14 cellular contexts compared by ENCODE assay signal in the genomic region with DNA sequence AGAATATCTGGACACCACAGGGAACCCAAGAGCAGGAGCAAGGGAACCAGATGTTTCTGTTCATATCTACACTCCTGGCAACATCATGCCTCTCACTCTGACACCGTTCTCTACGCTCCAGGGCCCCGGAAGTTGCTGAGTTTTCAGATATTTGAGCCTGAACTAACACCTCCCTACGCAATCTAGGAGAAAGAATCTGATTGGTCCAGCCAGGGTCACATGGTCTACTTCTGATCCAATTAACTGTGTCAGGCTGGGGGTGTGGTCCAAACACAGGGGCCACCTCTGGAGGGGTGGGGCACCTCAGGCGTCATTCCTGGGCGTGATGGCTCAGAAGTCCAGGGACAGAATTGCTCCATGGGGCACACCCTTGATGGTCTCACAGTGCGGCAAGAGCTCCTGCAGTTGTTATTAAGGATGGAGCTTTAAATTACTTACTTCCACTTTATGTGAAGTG.
DNase-seq lines count a peak whose midpoint lies in the region; ATAC-seq and TF ChIP-seq lines count a peak whose summit lies in the region.
"Had no signal": no experiment of that assay in that cellular context is flagged by ENCODE, and none has a peak within 500 bp of the region (broad histone marks: within the 10 kb centered on the region; RNA-seq: fewer than 3 reads in every experiment).

No MANE protein-coding gene starts in this region.

- H3K9ac ChIP-seq in endodermal cell (ENCODE audit: extremely low read depth, low read length, poor library complexity, severe bottlenecking): no peak overlapping the region

- DNase-seq in DMS153 treated with DMSO at 0.1 percent for 48 hours (lab: John Stamatoyannopoulos, UW; ENCODE audit: unreplicated experiment): peak; percentile 12
- DNase-seq in HEK293T (ENCODE audit: extremely low spot score): peak; percentile 39
- peak; percentile 40 for DNase-seq in NCI-H69 (lab: John Stamatoyannopoulos, UW)
- peak; percentile 81 for DNase-seq in endodermal cell
- DNase-seq in AG20443 (ENCODE audit: low spot score): no peak
- DNase-seq in DMS 273 (lab: John Stamatoyannopoulos, UW; ENCODE audit: unreplicated experiment): no peak
- no peak for DNase-seq in GM10248 (ENCODE audit: extremely low spot score)
- DNase-seq: activated CD4-positive, alpha-beta T cell treated with anti-CD3 and anti-CD28 coated beads, Interleukin-2, amount 50 U/mL, for 1 hour; body of pancreas; islet precursor cell; ovary; T-helper 1 cell had no signal

- TF ChIP-seq CTCF in endodermal cell (conservative IDR thresholded peaks at IDR 0.05) (no peak), GM10248 (IDR thresholded peaks at IDR 0.05; ENCODE audit: control extremely low read depth, extremely low read depth, low read depth, missing control alignments) (no peak)

- H3K27me3 Mint-ChIP-seq in endodermal cell (ENCODE audit: insufficient read depth): peaks cover 49% of the 10 kb centered on the region

- H3K4me3 Mint-ChIP-seq in endodermal cell: no peak overlapping the region

- no peaks in the 10 kb centered on the region for H3K9me3 ChIP-seq in endodermal cell (ENCODE audit: control insufficient read depth, low read length)
- H3K9me3 ChIP-seq: body of pancreas, ovary, thoracic aorta had no signal

- H3K36me3 Mint-ChIP-seq in endodermal cell (ENCODE audit: low read depth): no peaks in the 10 kb centered on the region

- H3K27me3 ChIP-seq in endodermal cell (ENCODE audit: control insufficient read depth, insufficient read depth, low read length, poor library complexity, severe bottlenecking): no peaks in the 10 kb centered on the region
- H3K27me3 ChIP-seq: body of pancreas, ovary had no signal

- no peak overlapping the region for H3K4me3 ChIP-seq in endodermal cell (ENCODE audit: low read length)
- H3K4me3 ChIP-seq: body of pancreas, ovary, thoracic aorta had no signal

- H3K9me3 Mint-ChIP-seq in endodermal cell: no peaks in the 10 kb centered on the region

- 84 to 87% methylated on average over 7 of the region's 7 CpGs for WGBS in endodermal cell (ENCODE audit: insufficient coverage in 1 of 2, insufficient read length in 1 of 2), 2 experiments

- H3K36me3 ChIP-seq in endodermal cell (ENCODE audit: control insufficient read depth, insufficient read depth, low read length): no peaks in the 10 kb centered on the region
- H3K36me3 ChIP-seq: ovary, thoracic aorta had no signal

- no peaks in the 10 kb centered on the region for H3K4me1 ChIP-seq in endodermal cell (ENCODE audit: control insufficient read depth, insufficient read depth, low read length)
- H3K4me1 ChIP-seq: body of pancreas had no signal

- POLR2A ChIA-PET in HEK293T (lab: Yijun Ruan, JAX) (no interaction called here), GM10248 (lab: Yijun Ruan, JAX) (no interaction called here)

- H3K27ac Mint-ChIP-seq in endodermal cell: no peak overlapping the region

- no peak overlapping the region for H3K27ac ChIP-seq in endodermal cell (ENCODE audit: low read depth, low read length)
- H3K27ac ChIP-seq: body of pancreas, ovary, thoracic aorta had no signal

- H3K4me1 Mint-ChIP-seq in endodermal cell: peaks cover 9% of the 10 kb centered on the region

- CTCF ChIA-PET in HEK293T (lab: Yijun Ruan, JAX): interaction anchor here (0.7 kb wide), 1 partner anchor 48 kb away, joined by 3 read pairs; no protein-coding TSS in a partner anchor
- CTCF ChIA-PET in GM10248 (lab: Yijun Ruan, JAX): no interaction called here

- no peak for ATAC-seq in HG02610 (IDR thresholded peaks at IDR 0.05; ENCODE audit: unreplicated experiment)
- ATAC-seq: body of pancreas had no signal

TF ChIP-seq in HEK293T, 16 proteins besides CTCF, POLR2A, EP300 and RAD21:
- no peak for TF ChIP-seq TARDBP (IDR thresholded peaks at IDR 0.05)
- TF ChIP-seq ZNF384 (IDR thresholded peaks at IDR 0.05): no peak
- no peak for TF ChIP-seq BHLHE40 (IDR thresholded peaks at IDR 0.05; ENCODE audit: borderline replicate concordance)
- no peak for TF ChIP-seq FOXA1 (IDR thresholded peaks at IDR 0.05)
- no peak for TF ChIP-seq LEF1 (IDR thresholded peaks at IDR 0.05; ENCODE audit: borderline replicate concordance)
- TF ChIP-seq ELF4 (IDR thresholded peaks at IDR 0.05): no peak
- TF ChIP-seq SUZ12 (IDR thresholded peaks at IDR 0.05): no peak
TF ChIP-seq in HEK293T: peak in this region for 0.

Comparison
In these comparisons a context has a peak if more than half of its experiments do, and no peak if none do; other contexts are left out.
1. DNase-seq: peak in DMS153 treated with DMSO at 0.1 percent for 48 hours (single experiment), HEK293T (single experiment), NCI-H69 (single experiment) and endodermal cell (single experiment); none in AG20443 (single experiment), DMS 273 (single experiment) and GM10248 (single experiment).